8 cellular contexts compared by ENCODE assay signal in the genomic region with DNA sequence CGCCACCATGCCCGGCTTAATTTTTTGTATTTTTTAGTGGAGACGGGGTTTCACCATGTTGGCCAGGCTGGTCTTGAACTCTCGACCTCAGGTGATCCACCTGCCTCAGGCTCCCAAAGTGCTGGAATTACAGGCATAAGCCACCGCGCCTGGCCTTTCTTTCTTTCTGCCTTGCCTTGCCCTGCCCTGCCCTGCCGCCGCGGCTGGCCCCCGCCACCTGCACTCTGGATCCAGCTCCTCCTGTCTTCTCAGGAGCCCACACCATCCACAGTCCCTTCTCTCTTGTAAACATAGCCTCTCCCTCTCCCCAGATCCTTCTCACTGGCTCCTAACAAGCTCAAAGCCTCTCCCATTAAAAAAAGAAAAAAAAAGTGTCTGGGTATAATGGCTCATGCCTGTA. TPM values are rescaled to one million over a fixed set of nuclear protein-coding genes. Genes with fewer than 3 reads are reported as not detected.
"Had no signal": no experiment of that assay in that cellular context is flagged by ENCODE, and none has a peak within 500 bp of the region (broad histone marks: within the 10 kb centered on the region; RNA-seq: fewer than 3 reads in every experiment).

No MANE protein-coding gene starts in this region.

RNA-seq across cellular contexts. Expression of a gene that starts 44.4 kb away (rescaled TPM):
- total RNA-seq: activated CD4-positive, alpha-beta memory T cell treated with anti-CD3 and anti-CD28 coated beads, Interleukin-2, amount 10 ng/mL, durations not matched to agents 7 days and 5 days; activated naive CD4-positive, alpha-beta T cell treated with anti-CD3 and anti-CD28 coated beads, Interleukin-2, amount 50 U/mL, for 72 hours; activated T-cell treated with anti-CD3 and anti-CD28 coated beads, Interleukin-2, amount 50 U/mL, for 72 hours; ascending aorta; bronchial epithelial cell; dermis blood vessel endothelial cell; foreskin keratinocyte; T-helper 2 cell treated with Interferon-gamma antibody and Interleukin-4, amounts not matched to agents 100 ng/mL and 5 ng/mL, for 36 hours had no signal
- polyA plus RNA-seq: foreskin keratinocyte had no signal
